In the genomic region with DNA sequence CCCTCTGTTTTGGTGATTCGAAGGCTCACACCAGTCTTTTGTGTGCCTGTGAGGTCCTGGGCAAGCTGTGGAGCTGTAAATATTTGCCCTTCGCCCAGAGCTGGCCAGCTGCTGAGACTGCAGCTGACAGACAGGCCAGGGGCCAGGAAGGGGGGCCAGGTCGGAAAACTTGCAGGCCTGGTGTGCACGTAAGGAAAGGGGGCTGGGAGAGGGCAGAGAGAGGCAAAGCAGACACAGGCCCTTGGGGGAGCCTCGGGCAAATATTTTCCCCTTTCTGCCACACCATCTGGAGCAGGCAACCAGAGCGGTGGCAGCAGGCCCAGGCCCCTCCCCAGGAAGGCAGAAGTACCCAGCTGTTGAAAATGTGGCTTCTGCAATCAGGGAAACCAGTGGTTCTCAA, we compare ENCODE assay signal across 1 cellular context.
A peak's percentile ranks its signal among the peaks of the same experiment; 100 is the strongest.
TF ChIP-seq lines count a peak whose summit lies in the region.

No MANE protein-coding gene starts in this region.

TF ChIP-seq in SK-N-SH, 30 proteins besides CTCF, POLR2A, EP300 and RAD21:
- TF ChIP-seq GATA2 (CRISPR knock-in tag; IDR thresholded peaks at IDR 0.05), result peak; percentile 58; the same call in 1 of the 2 replicates
- no peak for TF ChIP-seq MEF2A (IDR thresholded peaks at IDR 0.05; ENCODE audit: borderline replicate concordance, low read depth)
- TF ChIP-seq, protein P1, sequence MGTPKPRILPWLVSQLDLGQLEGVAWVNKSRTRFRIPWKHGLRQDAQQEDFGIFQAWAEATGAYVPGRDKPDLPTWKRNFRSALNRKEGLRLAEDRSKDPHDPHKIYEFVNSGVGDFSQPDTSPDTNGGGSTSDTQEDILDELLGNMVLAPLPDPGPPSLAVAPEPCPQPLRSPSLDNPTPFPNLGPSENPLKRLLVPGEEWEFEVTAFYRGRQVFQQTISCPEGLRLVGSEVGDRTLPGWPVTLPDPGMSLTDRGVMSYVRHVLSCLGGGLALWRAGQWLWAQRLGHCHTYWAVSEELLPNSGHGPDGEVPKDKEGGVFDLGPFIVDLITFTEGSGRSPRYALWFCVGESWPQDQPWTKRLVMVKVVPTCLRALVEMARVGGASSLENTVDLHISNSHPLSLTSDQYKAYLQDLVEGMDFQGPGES (IDR thresholded peaks at IDR 0.05; ENCODE audit: low read depth, low read length), result no peak
- peak; percentile 42; the same call in 1 of the 2 replicates for TF ChIP-seq SIN3A (IDR thresholded peaks at IDR 0.05; ENCODE audit: borderline replicate concordance, low read depth, low read length)
- no peak for TF ChIP-seq ELF1 (IDR thresholded peaks at IDR 0.05)
- TF ChIP-seq FOXM1 (IDR thresholded peaks at IDR 0.05; ENCODE audit: low read depth), result no peak
- TF ChIP-seq POLR2AphosphoS5 (IDR thresholded peaks at IDR 0.05; ENCODE audit: low read depth, low read length), result peak; percentile 24; the same call in 1 of the 2 replicates
- TF ChIP-seq CHD2 (IDR thresholded peaks at IDR 0.05; ENCODE audit: low read length, partially characterized antibody), result peak; percentile 86
- peak; percentile 86 for TF ChIP-seq FOXJ3 (CRISPR knock-in tag; IDR thresholded peaks at IDR 0.05)
- TF ChIP-seq TCF12 (IDR thresholded peaks at IDR 0.05), result peak; percentile 69
- TF ChIP-seq MXI1 (IDR thresholded peaks at IDR 0.05; ENCODE audit: low read depth, low read length), result peak; percentile 67; the same call in 1 of the 2 replicates
- no peak for TF ChIP-seq NFIC (IDR thresholded peaks at IDR 0.05; ENCODE audit: borderline replicate concordance)
- TF ChIP-seq, protein P2, sequence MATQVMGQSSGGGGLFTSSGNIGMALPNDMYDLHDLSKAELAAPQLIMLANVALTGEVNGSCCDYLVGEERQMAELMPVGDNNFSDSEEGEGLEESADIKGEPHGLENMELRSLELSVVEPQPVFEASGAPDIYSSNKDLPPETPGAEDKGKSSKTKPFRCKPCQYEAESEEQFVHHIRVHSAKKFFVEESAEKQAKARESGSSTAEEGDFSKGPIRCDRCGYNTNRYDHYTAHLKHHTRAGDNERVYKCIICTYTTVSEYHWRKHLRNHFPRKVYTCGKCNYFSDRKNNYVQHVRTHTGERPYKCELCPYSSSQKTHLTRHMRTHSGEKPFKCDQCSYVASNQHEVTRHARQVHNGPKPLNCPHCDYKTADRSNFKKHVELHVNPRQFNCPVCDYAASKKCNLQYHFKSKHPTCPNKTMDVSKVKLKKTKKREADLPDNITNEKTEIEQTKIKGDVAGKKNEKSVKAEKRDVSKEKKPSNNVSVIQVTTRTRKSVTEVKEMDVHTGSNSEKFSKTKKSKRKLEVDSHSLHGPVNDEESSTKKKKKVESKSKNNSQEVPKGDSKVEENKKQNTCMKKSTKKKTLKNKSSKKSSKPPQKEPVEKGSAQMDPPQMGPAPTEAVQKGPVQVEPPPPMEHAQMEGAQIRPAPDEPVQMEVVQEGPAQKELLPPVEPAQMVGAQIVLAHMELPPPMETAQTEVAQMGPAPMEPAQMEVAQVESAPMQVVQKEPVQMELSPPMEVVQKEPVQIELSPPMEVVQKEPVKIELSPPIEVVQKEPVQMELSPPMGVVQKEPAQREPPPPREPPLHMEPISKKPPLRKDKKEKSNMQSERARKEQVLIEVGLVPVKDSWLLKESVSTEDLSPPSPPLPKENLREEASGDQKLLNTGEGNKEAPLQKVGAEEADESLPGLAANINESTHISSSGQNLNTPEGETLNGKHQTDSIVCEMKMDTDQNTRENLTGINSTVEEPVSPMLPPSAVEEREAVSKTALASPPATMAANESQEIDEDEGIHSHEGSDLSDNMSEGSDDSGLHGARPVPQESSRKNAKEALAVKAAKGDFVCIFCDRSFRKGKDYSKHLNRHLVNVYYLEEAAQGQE (IDR thresholded peaks at IDR 0.05; ENCODE audit: low read depth, low read length), result peak; percentile 69; the same call in 1 of the 2 replicates
- TF ChIP-seq TEAD4 (IDR thresholded peaks at IDR 0.05; ENCODE audit: borderline replicate concordance, insufficient read depth), result no peak
- TF ChIP-seq NRF1 (IDR thresholded peaks at IDR 0.05; ENCODE audit: low read depth, low read length), result no peak
- TF ChIP-seq, protein P3, sequence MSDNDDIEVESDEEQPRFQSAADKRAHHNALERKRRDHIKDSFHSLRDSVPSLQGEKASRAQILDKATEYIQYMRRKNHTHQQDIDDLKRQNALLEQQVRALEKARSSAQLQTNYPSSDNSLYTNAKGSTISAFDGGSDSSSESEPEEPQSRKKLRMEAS (IDR thresholded peaks at IDR 0.05; ENCODE audit: low read depth), result no peak
- no peak for TF ChIP-seq GABPA (IDR thresholded peaks at IDR 0.05; ENCODE audit: low read depth)
- TF ChIP-seq, protein P4, sequence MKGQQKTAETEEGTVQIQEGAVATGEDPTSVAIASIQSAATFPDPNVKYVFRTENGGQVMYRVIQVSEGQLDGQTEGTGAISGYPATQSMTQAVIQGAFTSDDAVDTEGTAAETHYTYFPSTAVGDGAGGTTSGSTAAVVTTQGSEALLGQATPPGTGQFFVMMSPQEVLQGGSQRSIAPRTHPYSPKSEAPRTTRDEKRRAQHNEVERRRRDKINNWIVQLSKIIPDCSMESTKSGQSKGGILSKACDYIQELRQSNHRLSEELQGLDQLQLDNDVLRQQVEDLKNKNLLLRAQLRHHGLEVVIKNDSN (IDR thresholded peaks at IDR 0.05; ENCODE audit: borderline replicate concordance, low read depth), result no peak
- TF ChIP-seq RCOR1 (IDR thresholded peaks at IDR 0.05; ENCODE audit: low read length), result peak; percentile 90
- TF ChIP-seq RFX5 (IDR thresholded peaks at IDR 0.05; ENCODE audit: low read length), result no peak
- TF ChIP-seq, protein P5, sequence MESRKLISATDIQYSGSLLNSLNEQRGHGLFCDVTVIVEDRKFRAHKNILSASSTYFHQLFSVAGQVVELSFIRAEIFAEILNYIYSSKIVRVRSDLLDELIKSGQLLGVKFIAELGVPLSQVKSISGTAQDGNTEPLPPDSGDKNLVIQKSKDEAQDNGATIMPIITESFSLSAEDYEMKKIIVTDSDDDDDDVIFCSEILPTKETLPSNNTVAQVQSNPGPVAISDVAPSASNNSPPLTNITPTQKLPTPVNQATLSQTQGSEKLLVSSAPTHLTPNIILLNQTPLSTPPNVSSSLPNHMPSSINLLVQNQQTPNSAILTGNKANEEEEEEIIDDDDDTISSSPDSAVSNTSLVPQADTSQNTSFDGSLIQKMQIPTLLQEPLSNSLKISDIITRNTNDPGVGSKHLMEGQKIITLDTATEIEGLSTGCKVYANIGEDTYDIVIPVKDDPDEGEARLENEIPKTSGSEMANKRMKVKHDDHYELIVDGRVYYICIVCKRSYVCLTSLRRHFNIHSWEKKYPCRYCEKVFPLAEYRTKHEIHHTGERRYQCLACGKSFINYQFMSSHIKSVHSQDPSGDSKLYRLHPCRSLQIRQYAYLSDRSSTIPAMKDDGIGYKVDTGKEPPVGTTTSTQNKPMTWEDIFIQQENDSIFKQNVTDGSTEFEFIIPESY (IDR thresholded peaks at IDR 0.05; ENCODE audit: borderline replicate concordance, low read depth), result no peak
- TF ChIP-seq SMC3 (IDR thresholded peaks at IDR 0.05; ENCODE audit: low read depth, low read length), result no peak; the same call in 1 of the 2 replicates
- TF ChIP-seq EZH2phosphoT487 (IDR thresholded peaks at IDR 0.05; ENCODE audit: borderline replicate concordance, low read depth), result no peak
- TF ChIP-seq, protein P6, sequence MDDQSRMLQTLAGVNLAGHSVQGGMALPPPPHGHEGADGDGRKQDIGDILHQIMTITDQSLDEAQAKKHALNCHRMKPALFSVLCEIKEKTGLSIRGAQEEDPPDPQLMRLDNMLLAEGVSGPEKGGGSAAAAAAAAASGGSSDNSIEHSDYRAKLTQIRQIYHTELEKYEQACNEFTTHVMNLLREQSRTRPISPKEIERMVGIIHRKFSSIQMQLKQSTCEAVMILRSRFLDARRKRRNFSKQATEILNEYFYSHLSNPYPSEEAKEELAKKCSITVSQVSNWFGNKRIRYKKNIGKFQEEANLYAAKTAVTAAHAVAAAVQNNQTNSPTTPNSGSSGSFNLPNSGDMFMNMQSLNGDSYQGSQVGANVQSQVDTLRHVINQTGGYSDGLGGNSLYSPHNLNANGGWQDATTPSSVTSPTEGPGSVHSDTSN (IDR thresholded peaks at IDR 0.05), result peak; percentile 73
- TF ChIP-seq, protein P7, sequence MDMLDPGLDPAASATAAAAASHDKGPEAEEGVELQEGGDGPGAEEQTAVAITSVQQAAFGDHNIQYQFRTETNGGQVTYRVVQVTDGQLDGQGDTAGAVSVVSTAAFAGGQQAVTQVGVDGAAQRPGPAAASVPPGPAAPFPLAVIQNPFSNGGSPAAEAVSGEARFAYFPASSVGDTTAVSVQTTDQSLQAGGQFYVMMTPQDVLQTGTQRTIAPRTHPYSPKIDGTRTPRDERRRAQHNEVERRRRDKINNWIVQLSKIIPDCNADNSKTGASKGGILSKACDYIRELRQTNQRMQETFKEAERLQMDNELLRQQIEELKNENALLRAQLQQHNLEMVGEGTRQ (IDR thresholded peaks at IDR 0.05; ENCODE audit: borderline replicate concordance, low read depth, low read length), result no peak
- TF ChIP-seq FOSL2 (IDR thresholded peaks at IDR 0.05; ENCODE audit: borderline replicate concordance, low read depth), result no peak
- no peak for TF ChIP-seq JUND (IDR thresholded peaks at IDR 0.05)
- TF ChIP-seq RXRA (IDR thresholded peaks at IDR 0.05; ENCODE audit: borderline replicate concordance, low read depth), result no peak
- no peak for TF ChIP-seq TAF1 (IDR thresholded peaks at IDR 0.05; ENCODE audit: borderline replicate concordance, low read depth, low read length)
- TF ChIP-seq YY1 (IDR thresholded peaks at IDR 0.05; ENCODE audit: low read depth), result no peak
